ENCODE assay signal across 14 cellular contexts in the genomic region with DNA sequence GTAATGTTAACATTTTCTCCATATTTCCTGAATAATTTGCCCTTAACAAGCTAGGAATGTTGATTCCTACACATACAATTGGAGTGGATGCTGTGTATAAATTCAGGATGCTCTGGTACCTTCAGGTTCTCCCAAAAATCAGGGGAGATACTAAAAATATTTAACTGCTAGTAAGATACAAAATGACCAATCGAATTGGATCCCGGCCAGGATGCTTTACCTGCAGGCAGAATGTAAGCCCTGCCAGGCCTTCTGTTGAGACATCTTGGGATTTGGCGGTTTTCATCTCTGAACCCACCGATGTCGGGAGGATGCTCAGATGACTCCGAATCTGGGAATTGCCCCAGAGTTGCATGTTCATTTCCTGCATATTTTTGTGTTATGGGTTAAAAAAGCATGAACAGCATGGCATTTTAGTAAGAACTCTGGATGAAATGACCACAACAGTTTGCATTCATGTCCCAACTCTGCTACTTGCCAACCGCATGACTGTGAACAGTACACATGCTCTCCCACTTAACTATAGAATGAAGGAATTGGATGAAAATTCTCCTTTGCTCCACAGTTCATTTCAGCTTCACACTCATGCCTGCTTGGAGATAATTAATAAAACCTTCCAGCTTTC.
"Had no signal": no experiment of that assay in that cellular context is flagged by ENCODE, and none has a peak within 500 bp of the region (broad histone marks: within the 10 kb centered on the region; RNA-seq: fewer than 3 reads in every experiment).

No MANE protein-coding gene starts in this region.

- H3K9me3 ChIP-seq: heart left ventricle, right atrium auricular region, stomach, thoracic aorta, transverse colon had no signal

- H3K4me3 ChIP-seq: heart left ventricle, lung, right atrium auricular region, stomach, thoracic aorta, transverse colon had no signal

- ATAC-seq: heart left ventricle; left colon; left ventricle myocardium superior; naive thymus-derived CD8-positive, alpha-beta T cell had no signal

- DNase-seq: heart left ventricle; hippocampal formation; left colon; left ventricle myocardium superior; mesendoderm; naive thymus-derived CD8-positive, alpha-beta T cell; posterior cingulate gyrus; stimulated activated CD4-positive, alpha-beta T cell treated with anti-CD3 and anti-CD28 coated beads, Interleukin-12 subunit alpha, Interleukin-12 subunit beta, amount 100 ng/mL, for 4 hours; stimulated activated naive CD4-positive, alpha-beta T cell; stomach; transverse colon had no signal

- H3K27ac ChIP-seq: right atrium auricular region, thoracic aorta had no signal

- H3K27me3 ChIP-seq: heart left ventricle, right atrium auricular region, stomach, transverse colon had no signal

- H3K36me3 ChIP-seq: heart left ventricle, right atrium auricular region, stomach, thoracic aorta, transverse colon had no signal
